ENCODE assay signal across 19 cellular contexts in the genomic region with DNA sequence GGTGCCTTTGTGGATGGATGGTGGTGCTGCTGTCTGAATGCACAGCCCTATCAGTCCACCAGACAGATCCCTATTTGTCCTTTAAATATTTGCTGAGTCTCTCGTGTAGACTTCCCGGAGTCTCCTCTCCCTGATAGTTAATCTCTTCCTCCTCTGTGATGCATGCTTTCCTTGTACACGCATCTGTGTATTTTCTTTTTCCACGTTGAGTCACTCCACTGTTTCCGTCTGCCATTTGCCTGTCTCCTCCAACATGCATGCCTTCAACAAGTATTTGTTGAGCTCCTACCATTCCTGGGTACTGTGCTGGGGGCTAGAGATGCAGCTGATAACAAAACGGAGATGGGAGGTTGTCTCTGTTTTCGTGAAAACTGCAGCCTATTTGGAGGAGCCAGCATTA.
A peak's percentile ranks its signal among the peaks of the same experiment; 100 is the strongest.
DNase-seq lines count a peak whose midpoint lies in the region; ATAC-seq, FAIRE-seq and TF ChIP-seq lines count a peak whose summit lies in the region.
"Had no signal": no experiment of that assay in that cellular context is flagged by ENCODE, and none has a peak within 500 bp of the region (broad histone marks: within the 10 kb centered on the region; RNA-seq: fewer than 3 reads in every experiment).

No MANE protein-coding gene starts in this region.

- WGBS in mesodermal cell (ENCODE audit: insufficient coverage in 2 of 2), 2 experiments: 61% methylated on average over 4 to 5 of the region's 7 CpGs

- FAIRE-seq in endothelial cell of umbilical vein (lab: Jason Lieb, UNC): no peak
- FAIRE-seq: A204.1, HTR-8/SVneo, K562 had no signal

- no peak for TF ChIP-seq POLR2A in endothelial cell of umbilical vein (IDR thresholded peaks at IDR 0.05; ENCODE audit: low read depth, low read length)

- DNase-seq in WERI-Rb-1: no peak
- peak; percentile 18 for DNase-seq in endothelial cell of umbilical vein (ENCODE audit: low read depth, low spot score)
- no peak for DNase-seq in KBM-7
- no peak for DNase-seq in SKM-1 treated with dmso at 0.1 percent for 144 hours (lab: John Stamatoyannopoulos, UW; ENCODE audit: unreplicated experiment)
- DNase-seq: ACHN; BE2C; CD4-positive, CD25-positive, alpha-beta regulatory T cell; CD8-positive, alpha-beta memory T cell; COR-L47; DMS 273 treated with DMSO at 0.1 percent for 48 hours; DMS79; GF-D8; IMR-90 had no signal

- no peak for ATAC-seq in GM21423 (IDR thresholded peaks at IDR 0.05; ENCODE audit: unreplicated experiment)
- ATAC-seq: K562 had no signal

- H3K9me1 ChIP-seq in endothelial cell of umbilical vein (replicated peaks; ENCODE audit: control insufficient read depth, extremely low read depth, insufficient read depth, low read length): no peaks in the 10 kb centered on the region

- H2AFZ ChIP-seq in endothelial cell of umbilical vein (ENCODE audit: low read depth, low read length): no peak overlapping the region

- CTCF ChIA-PET in endothelial cell of umbilical vein (lab: Charles Lee): no interaction called here

- H3K4me2 ChIP-seq in endothelial cell of umbilical vein (ENCODE audit: insufficient read depth, low read length): no peak overlapping the region

- H3K4me1 ChIP-seq in endothelial cell of umbilical vein (ENCODE audit: control insufficient read depth, extremely low read depth, insufficient read depth, low read length) (peaks cover 17% of the 10 kb centered on the region), mesodermal cell (ENCODE audit: control insufficient read depth, insufficient read depth, low read length, poor library complexity, severe bottlenecking) (peaks cover 31% of the 10 kb centered on the region)
- H3K4me1 ChIP-seq: BE2C, HAP-1 had no signal

- H4K20me1 ChIP-seq in endothelial cell of umbilical vein (replicated peaks; ENCODE audit: control insufficient read depth, extremely low read depth, insufficient read depth, low read length): no peaks in the 10 kb centered on the region

- no peaks in the 10 kb centered on the region for H3K79me2 ChIP-seq in endothelial cell of umbilical vein (ENCODE audit: control insufficient read depth, insufficient read depth, low read length)

- H3K4me3 ChIP-seq in WERI-Rb-1 (ENCODE audit: low read depth, low read length) (no peak overlapping the region), endothelial cell of umbilical vein (replicated peaks in 1 of 3; ENCODE audit: insufficient read depth in 1 of 3, low read depth in 1 of 3, low read length in 3 of 3) (no peak overlapping the region), mesodermal cell (ENCODE audit: extremely low read depth, insufficient read depth, low read length, poor library complexity, severe bottlenecking) (no peak overlapping the region)
- H3K4me3 ChIP-seq: HAP-1, K562 had no signal

- H3K36me3 ChIP-seq in WERI-Rb-1 (no peaks in the 10 kb centered on the region), endothelial cell of umbilical vein (ENCODE audit: control insufficient read depth in 2 of 2, extremely low read depth in 1 of 2, insufficient read depth in 2 of 2, low read length in 2 of 2) (no peaks in the 10 kb centered on the region), mesodermal cell (ENCODE audit: control insufficient read depth, insufficient read depth, low read length) (no peaks in the 10 kb centered on the region)
- H3K36me3 ChIP-seq: BE2C, HAP-1 had no signal

- dilution Hi-C loops in endothelial cell of umbilical vein (cut with MboI; ENCODE audit: extremely low pct_ligation_motif_present, low sequenced_read_pairs): no loop called here

- H3K9me3 ChIP-seq in WERI-Rb-1 (ENCODE audit: severe bottlenecking) (peaks cover 2% of the 10 kb centered on the region), endothelial cell of umbilical vein (replicated peaks; ENCODE audit: control insufficient read depth, insufficient read depth, low read length) (no peaks in the 10 kb centered on the region), mesodermal cell (ENCODE audit: control insufficient read depth, low read length) (no peaks in the 10 kb centered on the region)
- H3K9me3 ChIP-seq: BE2C, HAP-1 had no signal

- POLR2A ChIA-PET in endothelial cell of umbilical vein (lab: Charles Lee): no interaction called here

- H3K27ac ChIP-seq in WERI-Rb-1: peak overlapping the region; percentile 68; the same call in 1 of the 2 replicates
- H3K27ac ChIP-seq in endothelial cell of umbilical vein (ENCODE audit: insufficient read depth, low read depth, low read length): peak overlapping the region; percentile 59
- H3K27ac ChIP-seq in mesodermal cell (ENCODE audit: low read depth, low read length, severe bottlenecking): peak overlapping the region; percentile 81

- H3K27me3 ChIP-seq in WERI-Rb-1 (ENCODE audit: insufficient read depth, low read depth, severe bottlenecking) (no peaks in the 10 kb centered on the region), endothelial cell of umbilical vein (ENCODE audit: control insufficient read depth in 2 of 2, insufficient read depth in 2 of 2, low read length in 2 of 2) (no peaks in the 10 kb centered on the region)
- H3K27me3 ChIP-seq: BE2C had no signal

- TF ChIP-seq CTCF in WERI-Rb-1 (IDR thresholded peaks at IDR 0.05; ENCODE audit: low read depth, low read length) (no peak), endothelial cell of umbilical vein (IDR thresholded peaks at IDR 0.05; ENCODE audit: extremely low read depth in 1 of 2, insufficient read depth in 1 of 2, low read depth in 1 of 2, low read length in 2 of 2) (no peak)

- H3K9ac ChIP-seq in endothelial cell of umbilical vein (replicated peaks; ENCODE audit: extremely low read depth, insufficient read depth, low read length): no peak overlapping the region

- intact Hi-C loops in endothelial cell of umbilical vein (cut with micrococcal nuclease): no loop called here

- no TSS peak for BruUV-seq in endothelial cell of umbilical vein (replicated peaks; lab: Mats Ljungman, UMichigan)

- in situ Hi-C loops in KBM-7 (cut with MboI; ENCODE audit: low pct_unique_long_range_greater_than_20kb, low sequenced_read_pairs): no loop called here

TF ChIP-seq in endothelial cell of umbilical vein, 7 proteins besides CTCF, POLR2A, EP300 and RAD21:
- TF ChIP-seq FOS (IDR thresholded peaks at IDR 0.05; ENCODE audit: borderline replicate concordance, insufficient read depth, low read length) (no peak), GATA2 (IDR thresholded peaks at IDR 0.05; ENCODE audit: insufficient read depth, insufficient read length, low read depth, low read length) (peak; percentile 36), POLR2AphosphoS5 (IDR thresholded peaks at IDR 0.05; ENCODE audit: insufficient read depth, low read depth, low read length) (no peak), JUN (IDR thresholded peaks at IDR 0.05; ENCODE audit: borderline replicate concordance, insufficient read depth, insufficient read length, low read depth) (peak; percentile 34)
